8 cellular contexts compared by ENCODE assay signal in the genomic region with DNA sequence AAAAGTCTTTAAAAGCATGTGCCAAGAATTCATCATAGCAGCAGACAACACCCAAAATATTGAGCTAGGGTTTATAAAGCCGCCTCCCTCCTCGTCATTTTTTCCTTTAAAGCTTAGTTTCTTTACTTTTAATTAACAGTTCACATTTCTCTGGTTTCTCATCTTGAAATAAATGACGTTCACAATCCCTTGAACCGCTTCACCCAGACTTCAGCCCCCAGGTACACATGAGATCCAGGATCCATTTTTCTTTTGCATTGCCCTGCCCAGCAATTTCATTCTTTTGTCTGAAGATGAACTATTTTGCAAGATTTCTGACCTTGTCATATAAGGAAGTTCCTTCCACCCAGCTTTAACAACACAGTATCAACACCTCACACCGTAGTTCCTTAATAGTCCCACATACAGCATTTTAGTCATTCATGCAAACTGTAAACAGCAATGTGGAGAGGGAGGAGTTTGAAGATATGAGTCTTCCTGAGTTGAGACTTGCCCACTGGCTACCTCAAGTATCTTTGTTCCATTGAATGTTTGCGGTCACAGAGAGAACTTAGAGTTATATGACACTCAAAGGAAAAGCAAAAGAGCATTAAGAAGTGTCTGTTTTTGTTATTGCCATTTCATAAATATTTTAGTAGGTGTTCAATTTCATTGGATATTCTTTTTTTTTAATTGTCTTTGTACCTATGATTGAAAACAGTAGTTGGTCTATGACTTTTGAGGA. TPM values are rescaled to one million over a fixed set of nuclear protein-coding genes. Genes with fewer than 3 reads are reported as not detected.
A peak's percentile ranks its signal among the peaks of the same experiment; 100 is the strongest.
DNase-seq lines count a peak whose midpoint lies in the region; ATAC-seq and TF ChIP-seq lines count a peak whose summit lies in the region.

No MANE protein-coding gene starts in this region.

- H3K27ac ChIP-seq in GM23248 (no peak overlapping the region), coronary artery (peak overlapping the region; percentile 40 to 82)

- no peaks in the 10 kb centered on the region for H3F3A ChIP-seq in GM23248 (ENCODE audit: insufficient read depth)

- H3K36me3 Mint-ChIP-seq in nephron progenitor cell (ENCODE audit: low read depth) = no peaks in the 10 kb centered on the region

- H3K4me2 ChIP-seq in GM23248 (ENCODE audit: unreplicated experiment) = no peak overlapping the region

- no peak overlapping the region for H2AFZ ChIP-seq in GM23248

- H3K4me3 Mint-ChIP-seq in nephron progenitor cell = no peak overlapping the region

- H3K9me3 ChIP-seq in GM23248 (ENCODE audit: low read depth) = no peaks in the 10 kb centered on the region

- DNase-seq in GM23248 (peak; percentile 55), OCI-M1 (lab: John Stamatoyannopoulos, UW) (peak; percentile 97), coronary artery (ENCODE audit: low spot score) (no peak), nephron progenitor cell (no peak), T-helper 9 cell (no peak), NCI-H1436 treated with DMSO at 0.1 percent for 48 hours (lab: John Stamatoyannopoulos, UW) (no peak)

- in situ Hi-C loops in GM23248 (cut with MboI) = no loop called here

- no peaks in the 10 kb centered on the region for H3K36me3 ChIP-seq in GM23248 (ENCODE audit: low read depth)

- H4K20me1 ChIP-seq in GM23248 (ENCODE audit: insufficient read depth) = no peaks in the 10 kb centered on the region

- H3K79me2 ChIP-seq in GM23248 (ENCODE audit: insufficient read depth) = no peaks in the 10 kb centered on the region

- WGBS in GM23248 (ENCODE audit: low coverage in 1 of 2, low lambda C conversion rate in 2 of 2, missing lambda C conversion rate in 2 of 2), 2 experiments = 25 to 33% methylated on average over 6 of the region's 6 CpGs

- H3K27me3 Mint-ChIP-seq in nephron progenitor cell (ENCODE audit: low read depth, poor library complexity) = no peaks in the 10 kb centered on the region

- no peaks in the 10 kb centered on the region for H3K9me3 Mint-ChIP-seq in nephron progenitor cell

- no peaks in the 10 kb centered on the region for H3K27me3 ChIP-seq in GM23248 (replicated peaks; ENCODE audit: insufficient read depth)

- H3K4me1 ChIP-seq in GM23248 (ENCODE audit: insufficient read depth) = peaks cover 18% of the 10 kb centered on the region; the same call in 1 of the 2 replicates

- peaks cover 25% of the 10 kb centered on the region for H3K4me1 Mint-ChIP-seq in nephron progenitor cell

- H3K9ac ChIP-seq in GM23248 = no peak overlapping the region

- H3K4me3 ChIP-seq in GM23248 (no peak overlapping the region), coronary artery (peak overlapping the region; percentile 31)

- H3K27ac Mint-ChIP-seq in nephron progenitor cell = peak overlapping the region; percentile 18

- TF ChIP-seq CTCF in coronary artery (IDR thresholded peaks at IDR 0.05) (no peak), nephron progenitor cell (IDR thresholded peaks at IDR 0.05) (no peak)

- ATAC-seq in GM19395 (IDR thresholded peaks at IDR 0.05; ENCODE audit: unreplicated experiment) (no peak), HG03521 (IDR thresholded peaks at IDR 0.05; ENCODE audit: unreplicated experiment) (no peak)

- no peaks in the 10 kb centered on the region for H3K9me2 ChIP-seq in GM23248 (ENCODE audit: insufficient read depth)

RNA-seq across cellular contexts. Expression of a gene that starts 35.3 kb away (rescaled TPM):
- 71.3 and 84.8 TPM in 2 replicates for total RNA-seq in GM23248 (2014; rRNA removed; shearing (Covaris generic))
- 165 and 195 TPM in 2 replicates for polyA plus RNA-seq in GM23248 (2016; fragmentation: Nextera tagmentation; extraction: Ambion mirVana)

RNA-seq across cellular contexts. Expression of a gene that starts 58.8 kb away (rescaled TPM):
- total RNA-seq in GM23248 (2014; rRNA removed; shearing (Covaris generic)) = 7.5 and 19.6 TPM in 2 replicates
- 62.7 and 63.7 TPM in 2 replicates for polyA plus RNA-seq in GM23248 (2016; fragmentation: Nextera tagmentation; extraction: Ambion mirVana)

Comparison
In these comparisons a context has a peak if more than half of its experiments do, and no peak if none do; other contexts are left out.
1. DNase-seq: peak in GM23248 (single experiment) and OCI-M1 (single experiment); none in coronary artery (single experiment), nephron progenitor cell (single experiment), T-helper 9 cell (single experiment) and NCI-H1436 treated with DMSO at 0.1 percent for 48 hours (single experiment).